In genomic region chr15:67254238-67255175, GRCh38 we compare ENCODE assay signal across 8 cellular contexts. TPM values are rescaled to one million over a fixed set of nuclear protein-coding genes. Genes with fewer than 3 reads are reported as not detected.
DNase-seq lines count a peak whose midpoint lies in the region; ATAC-seq and TF ChIP-seq lines count a peak whose summit lies in the region.

Gene AAGAB, minus strand, starts transcription at chr15:67254661. Its CDS starts 30 bp downstream, at chr15:67254631.
Gene IQCH, plus strand, starts transcription at chr15:67254786. Its CDS starts 111 bp downstream, at chr15:67254897.

- peak within 1 kb of the TSS; percentile 90 for H3K27ac ChIP-seq in brain microvascular endothelial cell
- peak within 1 kb of the TSS; percentile 90 to 96 (median 94) for H3K27ac ChIP-seq in gastrocnemius medialis

- in situ Hi-C loops in brain microvascular endothelial cell (cut with HindIII; ENCODE audit: low pct_ligation_motif_present, low sequenced_read_pairs) = no loop called here
- in situ Hi-C loops in gastrocnemius medialis (cut with MboI; ENCODE audit: low sequenced_read_pairs in 4 of 4) = loop anchor here in 1 of 4 donors (10.0 kb wide), 1 partner anchor 190 kb away; the partner anchor contains the start of gene SMAD3

- peaks cover 15 to 22% of the 10 kb centered on the region in 2 donors for H3K4me1 ChIP-seq in gastrocnemius medialis

- H3K27me3 ChIP-seq in brain microvascular endothelial cell (replicated peaks) (no peaks in the 10 kb centered on the region), gastrocnemius medialis (no peaks in the 10 kb centered on the region)

- peak; percentile 84 to 93 for TF ChIP-seq POLR2A in gastrocnemius medialis (IDR thresholded peaks at IDR 0.05)

- peak; percentile 90 for DNase-seq in A172 (ENCODE audit: low spot score)
- DNase-seq in NCI-H2107 treated with DMSO at 0.1 percent for 48 hours (lab: John Stamatoyannopoulos, UW; ENCODE audit: unreplicated experiment) = peak; percentile 73
- DNase-seq in UCSD-AML1 (lab: John Stamatoyannopoulos, UW; ENCODE audit: unreplicated experiment) = peak; percentile 98
- DNase-seq in brain microvascular endothelial cell = peak; percentile 98
- peak; percentile 97 for DNase-seq in gastrocnemius medialis

- intact Hi-C loops in gastrocnemius medialis (cut with DNase I; ENCODE audit: low total_unique reads) = loop anchor here (5.0 to 10.0 kb wide), 5 partner anchors 47 to 290 kb away; partner anchors contain the start of genes MAP2K5 and SMAD3

- no peaks in the 10 kb centered on the region for H3K36me3 ChIP-seq in brain microvascular endothelial cell (replicated peaks)
- H3K36me3 ChIP-seq in gastrocnemius medialis = no peaks in the 10 kb centered on the region

- H3K4me3 ChIP-seq in brain microvascular endothelial cell (ENCODE audit: low read depth, low read length) (peak within 1 kb of the TSS; percentile 94), iPS-11a (ENCODE audit: low read depth, low read length) (peak within 1 kb of the TSS; percentile 92), gastrocnemius medialis (peak within 1 kb of the TSS; percentile 68 to 89 (median 84))

- no peaks in the 10 kb centered on the region for H3K9me3 ChIP-seq in gastrocnemius medialis

- ATAC-seq in GM18858 (IDR thresholded peaks at IDR 0.05; ENCODE audit: unreplicated experiment) (peak; percentile 88), HG03066 (IDR thresholded peaks at IDR 0.05; ENCODE audit: low read depth, unreplicated experiment) (peak; percentile 92), gastrocnemius medialis (peak; percentile 88 to 92)

- TF ChIP-seq CTCF in brain microvascular endothelial cell (IDR thresholded peaks at IDR 0.05; ENCODE audit: low read depth, low read length, missing control alignments) (no peak), gastrocnemius medialis (IDR thresholded peaks at IDR 0.05 in 4 of 5, conservative IDR thresholded peaks at IDR 0.05 in 1 of 5) (peak in 2 of 5 experiments; percentile 4 to 14)

RNA-seq across cellular contexts. Expression of gene AAGAB, which starts in this region (rescaled TPM):
- 64.6 and 78.1 TPM in 2 replicates for total RNA-seq in A172 (2014; rRNA removed; shearing (Covaris generic))
- 10 to 100 TPM; 29.4 to 39.2 (median 30.9) TPM for total RNA-seq in gastrocnemius medialis

RNA-seq across cellular contexts. Expression of gene IQCH, which starts in this region (rescaled TPM):
- total RNA-seq in A172 (2014; rRNA removed; shearing (Covaris generic)) = 2.4 and 3.1 TPM in 2 replicates
- under 1 TPM; 0.07 to 0.65 (median 0.32) TPM for total RNA-seq in gastrocnemius medialis

Comparison
In these comparisons a context has a peak if more than half of its experiments do, and no peak if none do; other contexts are left out.
1. Peak in every context shown above with its lines: DNase-seq, ATAC-seq, H3K4me3 ChIP-seq and H3K27ac ChIP-seq.